Comparison of ENCODE assay signal across 21 cellular contexts in genomic region chr11:100731471-100731870, GRCh38. TPM values are rescaled to one million over a fixed set of nuclear protein-coding genes. Genes with fewer than 3 reads are reported as not detected.
"Had no signal": no experiment of that assay in that cellular context is flagged by ENCODE, and none has a peak within 500 bp of the region (broad histone marks: within the 10 kb centered on the region; RNA-seq: fewer than 3 reads in every experiment).

No MANE protein-coding gene starts in this region.

- H3K4me1 Mint-ChIP-seq: activated CD8-positive, alpha-beta memory T cell treated with anti-CD3 and anti-CD28 coated beads, Interleukin-2, amount 10 ng/mL, durations not matched to agents 7 days and 5 days; activated naive CD8-positive, alpha-beta T cell treated with anti-CD3 and anti-CD28 coated beads, Interleukin-2, amount 50 U/mL, for 24 hours had no signal

- H3K36me3 ChIP-seq: breast epithelium, gastrocnemius medialis, tibial nerve, vagina had no signal

- H3K27ac ChIP-seq: breast epithelium, gastrocnemius medialis, vagina had no signal

- H3K4me1 ChIP-seq: breast epithelium, vagina had no signal

- H3K27me3 ChIP-seq: breast epithelium, gastrocnemius medialis, tibial nerve, vagina had no signal

- DNase-seq: activated CD4-positive, alpha-beta memory T cell treated with anti-CD3 and anti-CD28 coated beads for 36 hours; activated CD8-positive, alpha-beta memory T cell treated with anti-CD3 and anti-CD28 coated beads, Interleukin-2, amount 10 ng/mL, durations not matched to agents 7 days and 5 days; activated naive CD4-positive, alpha-beta T cell treated with anti-CD3 and anti-CD28 coated beads for 36 hours; activated naive CD8-positive, alpha-beta T cell treated with anti-CD3 and anti-CD28 coated beads, Interleukin-2, amount 50 U/mL, for 24 hours; activated T-cell treated with anti-CD3 and anti-CD28 coated beads, Interleukin-2, amount 50 U/mL, for 1 hour; aorta; erythroblast; gastrocnemius medialis; stimulated activated CD4-positive, alpha-beta T cell treated with anti-CD3 and anti-CD28 coated beads, Interleukin-2, amount 100 ng/mL, for 48 hours; stimulated activated naive CD4-positive, alpha-beta T cell; substantia nigra; T-helper 1 cell; T1000 had no signal

- FAIRE-seq: keratinocyte had no signal

- H3K4me3 ChIP-seq: breast epithelium, gastrocnemius medialis, tibial nerve, vagina had no signal

- H3K9me3 Mint-ChIP-seq: activated CD4-positive, alpha-beta memory T cell treated with anti-CD3 and anti-CD28 coated beads for 36 hours; activated naive CD8-positive, alpha-beta T cell treated with anti-CD3 and anti-CD28 coated beads, Interleukin-2, amount 50 U/mL, for 24 hours; activated T-helper 2 cell treated with anti-CD3 and anti-CD28 coated beads, Interferon-gamma antibody, Interleukin-2, Interleukin-4, amounts not matched to agents 10 μg/mL and 5 μg/mL and 100 μg/mL, durations not matched to agents 14 hours and 24 hours and 36 hours; memory B cell had no signal

- ATAC-seq: activated CD8-positive, alpha-beta memory T cell treated with anti-CD3 and anti-CD28 coated beads, Interleukin-2, amount 10 ng/mL, durations not matched to agents 7 days and 5 days; activated naive CD8-positive, alpha-beta T cell treated with anti-CD3 and anti-CD28 coated beads, Interleukin-2, amount 50 U/mL, for 24 hours; gastrocnemius medialis; left lobe of liver; sciatic nerve had no signal

- H3K9me3 ChIP-seq: breast epithelium, gastrocnemius medialis, tibial nerve, vagina had no signal

- H3K27ac Mint-ChIP-seq: activated CD4-positive, alpha-beta memory T cell treated with anti-CD3 and anti-CD28 coated beads for 36 hours; activated CD8-positive, alpha-beta memory T cell treated with anti-CD3 and anti-CD28 coated beads, Interleukin-2, amount 10 ng/mL, durations not matched to agents 7 days and 5 days; activated naive CD4-positive, alpha-beta T cell treated with anti-CD3 and anti-CD28 coated beads for 36 hours; activated naive CD8-positive, alpha-beta T cell treated with anti-CD3 and anti-CD28 coated beads, Interleukin-2, amount 50 U/mL, for 24 hours; activated T-helper 2 cell treated with anti-CD3 and anti-CD28 coated beads, Interferon-gamma antibody, Interleukin-2, Interleukin-4, amounts not matched to agents 10 μg/mL and 5 μg/mL and 100 μg/mL, durations not matched to agents 14 hours and 24 hours and 36 hours; memory B cell had no signal

- H3K4me3 Mint-ChIP-seq: activated CD4-positive, alpha-beta memory T cell treated with anti-CD3 and anti-CD28 coated beads for 36 hours; activated CD8-positive, alpha-beta memory T cell treated with anti-CD3 and anti-CD28 coated beads, Interleukin-2, amount 10 ng/mL, durations not matched to agents 7 days and 5 days; activated naive CD4-positive, alpha-beta T cell treated with anti-CD3 and anti-CD28 coated beads for 36 hours; activated naive CD8-positive, alpha-beta T cell treated with anti-CD3 and anti-CD28 coated beads, Interleukin-2, amount 50 U/mL, for 24 hours; memory B cell had no signal

- H3K27me3 Mint-ChIP-seq: activated CD4-positive, alpha-beta memory T cell treated with anti-CD3 and anti-CD28 coated beads for 36 hours; activated CD8-positive, alpha-beta memory T cell treated with anti-CD3 and anti-CD28 coated beads, Interleukin-2, amount 10 ng/mL, durations not matched to agents 7 days and 5 days; activated naive CD8-positive, alpha-beta T cell treated with anti-CD3 and anti-CD28 coated beads, Interleukin-2, amount 50 U/mL, for 24 hours; memory B cell had no signal

RNA-seq across cellular contexts. Expression of gene ARHGAP42, which starts 44.4 kb away (rescaled TPM):
- total RNA-seq: activated CD4-positive, alpha-beta memory T cell treated with anti-CD3 and anti-CD28 coated beads for 36 hours; activated naive CD4-positive, alpha-beta T cell treated with anti-CD3 and anti-CD28 coated beads for 36 hours had no signal
